25 cellular contexts compared by ENCODE assay signal in genomic region chr22:35124674-35125219, GRCh38. TPM values are rescaled to one million over a fixed set of nuclear protein-coding genes. Genes with fewer than 3 reads are reported as not detected.
A peak's percentile ranks its signal among the peaks of the same experiment; 100 is the strongest.
DNase-seq lines count a peak whose midpoint lies in the region; ATAC-seq and FAIRE-seq lines count a peak whose summit lies in the region.
"Had no signal": no experiment of that assay in that cellular context is flagged by ENCODE, and none has a peak within 500 bp of the region (broad histone marks: within the 10 kb centered on the region; RNA-seq: fewer than 3 reads in every experiment).

No MANE protein-coding gene starts in this region.

- ATAC-seq in Right ventricle myocardium superior (ENCODE audit: poor library complexity): peak; percentile 36
- ATAC-seq in Right ventricle myocardium inferior: no peak
- ATAC-seq: PC-3 had no signal

- no peak for FAIRE-seq in frontal cortex (lab: Jason Lieb, UNC)
- FAIRE-seq: H54 had no signal

- DNase-seq in Right ventricle myocardium superior (no peak), Right ventricle myocardium inferior (ENCODE audit: missing footprints) (no peak), NCI-H187 treated with DMSO at 0.1 percent for 48 hours (lab: John Stamatoyannopoulos, UW) (peak; percentile 10), left kidney (ENCODE audit: low read depth, low spot score) (peak; percentile 70), frontal cortex (ENCODE audit: low spot score in 2 of 2) (no peak), NCI-H1048 (lab: John Stamatoyannopoulos, UW) (no peak), 8988T (no peak), hippocampal formation (lab: John Stamatoyannopoulos, UW) (no peak)
- DNase-seq: ACHN; BE2C; CD8-positive, alpha-beta memory T cell; DMS 273 treated with DMSO at 0.1 percent for 48 hours; DMS79; EL; GDM1; NCI-H2029 treated with DMSO at 0.1 percent for 48 hours; NCI-H2171 treated with DMSO at 0.1 percent for 48 hours; NCI-H345; NCI-H524 treated with DMSO at 0.1 percent for 48 hours; NCI-H774; NK-92 treated with Interleukin-12 subunit alpha and Interleukin-12 subunit beta, amount 100 ng/mL, for 24 hours; PC-3; SHP77 had no signal

- intact Hi-C loops in Right ventricle myocardium superior (cut with DNase I): no loop called here
- intact Hi-C loops in Right ventricle myocardium inferior (cut with DNase I): loop anchor here (5.0 kb wide), 1 partner anchor 397 kb away; no protein-coding TSS in a partner anchor

RNA-seq across cellular contexts. Expression of gene ISX, which starts 58.8 kb away (rescaled TPM):
- total RNA-seq in Right ventricle myocardium superior: not detected
- total RNA-seq in Right ventricle myocardium inferior: not detected
- not detected for total RNA-seq in frontal cortex
- total RNA-seq: CD8-positive, alpha-beta memory T cell; PC-3; T-helper 1 cell treated with Interleukin-12 subunit alpha and Interleukin-12 subunit beta and Interleukin-4 antibody, amounts not matched to agents 30 ng/mL and 1 ng/mL, for 36 hours had no signal

Comparison
In these comparisons a context has a peak if more than half of its experiments do, and no peak if none do; other contexts are left out.
1. DNase-seq: peak in NCI-H187 treated with DMSO at 0.1 percent for 48 hours (single experiment) and left kidney (single experiment); none in Right ventricle myocardium superior (single experiment), Right ventricle myocardium inferior (single experiment), frontal cortex (0 of 2), NCI-H1048 (single experiment), 8988T (single experiment) and hippocampal formation (0 of 2).